In genomic region chr22:31350410-31350863, GRCh38 we compare ENCODE assay signal across 11 cellular contexts. TPM values are rescaled to one million over a fixed set of nuclear protein-coding genes. Genes with fewer than 3 reads are reported as not detected.
DNase-seq lines count a peak whose midpoint lies in the region; ATAC-seq, FAIRE-seq and TF ChIP-seq lines count a peak whose summit lies in the region.
"Had no signal": no experiment of that assay in that cellular context is flagged by ENCODE, and none has a peak within 500 bp of the region (broad histone marks: within the 10 kb centered on the region; RNA-seq: fewer than 3 reads in every experiment).

No MANE protein-coding gene starts in this region.

- TF ChIP-seq CTCF in HEK293 (tag by site-specific recombination; IDR thresholded peaks at IDR 0.05) (no peak), choroid plexus epithelial cell (conservative IDR thresholded peaks at IDR 0.05; ENCODE audit: low read depth, low read length) (no peak)

- CTCF ChIA-PET in HEK293 (lab: Yijun Ruan, JAX), result no interaction called here

- H3K27ac ChIP-seq in HEK293 (ENCODE audit: extremely low read depth, low read depth, low read length), result no peak overlapping the region
- no peak overlapping the region for H3K27ac ChIP-seq in small intestine (ENCODE audit: low read depth in 1 of 2, low read length in 1 of 2)
- H3K27ac ChIP-seq: heart right ventricle had no signal

- POLR2A ChIA-PET in HEK293 (lab: Yijun Ruan, JAX), result interaction anchor here (0.6 to 1.4 kb wide), 5 partner anchors 9 to 93 kb away, joined by 3 to 6 read pairs (median 4); partner anchors contain the start of gene DRG1

- WGBS in small intestine, 3 donors, result 23 to 56% (median 38%) methylated on average over 8 of the region's 8 CpGs

- H3K4me1 ChIP-seq in HEK293 (ENCODE audit: control insufficient read depth, insufficient read depth, low read length) (0 out of 2 replicates have a peak, but pooled peaks cover 3% of the 10 kb centered on the region), small intestine (ENCODE audit: control insufficient read depth in 2 of 2, insufficient read depth in 1 of 2, low read depth in 1 of 2, low read length in 1 of 2) (no peaks in the 10 kb centered on the region)

- H3K27me3 ChIP-seq in small intestine (ENCODE audit: control insufficient read depth in 2 of 2, insufficient read depth in 2 of 2, low read length in 2 of 2), result no peaks in the 10 kb centered on the region
- H3K27me3 ChIP-seq: dorsolateral prefrontal cortex had no signal

- peak; percentile 79 for DNase-seq in NCI-H2196 (lab: John Stamatoyannopoulos, UW; ENCODE audit: unreplicated experiment)
- peak; percentile 73 for DNase-seq in choroid plexus epithelial cell (ENCODE audit: low read depth)
- peak; percentile 29 for DNase-seq in small intestine
- no peak for DNase-seq in SKM-1 (lab: John Stamatoyannopoulos, UW; ENCODE audit: unreplicated experiment)
- DNase-seq: activated T-cell treated with anti-CD3 and anti-CD28 coated beads, Interleukin-2, amount 50 U/mL, for 4 hours; heart right ventricle; naive B cell had no signal

- H3K36me3 ChIP-seq in HEK293 (ENCODE audit: control insufficient read depth in 2 of 2, insufficient read depth in 1 of 2, low read length in 2 of 2) (no peaks in the 10 kb centered on the region), small intestine (ENCODE audit: control insufficient read depth in 2 of 2, insufficient read depth in 2 of 2, low read length in 2 of 2) (no peaks in the 10 kb centered on the region)
- H3K36me3 ChIP-seq: heart right ventricle had no signal

- no peak for FAIRE-seq in small intestine (lab: Jason Lieb, UNC)

- H3K9me3 ChIP-seq in HEK293 (ENCODE audit: control insufficient read depth, insufficient read depth, low read depth, low read length), result no peaks in the 10 kb centered on the region
- H3K9me3 ChIP-seq in small intestine (ENCODE audit: control insufficient read depth, low read depth), result no peaks in the 10 kb centered on the region
- H3K9me3 ChIP-seq: heart right ventricle had no signal

- H3K4me3 ChIP-seq in HEK293 (ENCODE audit: low read depth, low read length) (no peak overlapping the region), choroid plexus epithelial cell (ENCODE audit: low read depth, low read length) (no peak overlapping the region), small intestine (ENCODE audit: low read depth in 1 of 2, low read length in 2 of 2) (no peak overlapping the region)
- H3K4me3 ChIP-seq: dorsolateral prefrontal cortex, heart right ventricle had no signal

- ATAC-seq in HG03159 (IDR thresholded peaks at IDR 0.05; ENCODE audit: unreplicated experiment) (no peak), HG03442 (IDR thresholded peaks at IDR 0.05; ENCODE audit: unreplicated experiment) (no peak)
- ATAC-seq: activated T-cell treated with anti-CD3 and anti-CD28 coated beads, Interleukin-2, amount 50 U/mL, for 4 hours; heart right ventricle had no signal

TF ChIP-seq in HEK293, 187 proteins besides CTCF, POLR2A, EP300 and RAD21:
- TF ChIP-seq ZBTB44 (tag by site-specific recombination; IDR thresholded peaks at IDR 0.05), result peak; percentile 99
- TF ChIP-seq ZIC2 (tag by site-specific recombination; IDR thresholded peaks at IDR 0.05), result 0 out of 2 replicates have a peak, but pooled peaks have one; percentile 19
- no peak for TF ChIP-seq ZNF184 (tag by site-specific recombination; IDR thresholded peaks at IDR 0.05)
- TF ChIP-seq ZNF558 (tag by site-specific recombination; IDR thresholded peaks at IDR 0.05), result peak; percentile 56; the same call in 1 of the 2 replicates
- TF ChIP-seq TSHZ1 (tag by site-specific recombination; IDR thresholded peaks at IDR 0.05; ENCODE audit: borderline replicate concordance), result no peak
- peak; percentile 64; the same call in 1 of the 2 replicates for TF ChIP-seq REST (tag by site-specific recombination; IDR thresholded peaks at IDR 0.05)
- TF ChIP-seq KLF7 (tag by site-specific recombination; IDR thresholded peaks at IDR 0.05; ENCODE audit: borderline replicate concordance), result no peak
- no peak for TF ChIP-seq ZNF549 (tag by site-specific recombination; IDR thresholded peaks at IDR 0.05)
- no peak for TF ChIP-seq YY2 (tag by site-specific recombination; IDR thresholded peaks at IDR 0.05)
- peak; percentile 67 for TF ChIP-seq ZBTB17 (tag by site-specific recombination; IDR thresholded peaks at IDR 0.05)
- peak; percentile 63; the same call in 1 of the 2 replicates for TF ChIP-seq ZNF600 (tag by site-specific recombination; IDR thresholded peaks at IDR 0.05)
- TF ChIP-seq GFI1B (tag by site-specific recombination; IDR thresholded peaks at IDR 0.05), result no peak
- peak; percentile 94 for TF ChIP-seq ZNF664 (tag by site-specific recombination; IDR thresholded peaks at IDR 0.05)

RNA-seq across cellular contexts. Expression of gene PATZ1, which starts 4.3 kb away (rescaled TPM):
- polyA plus RNA-seq in small intestine, result 10 to 100 TPM in 1 of 3 donors, 1 to 10 TPM in 2; 4.2 to 19.9 (median 5.7) TPM

RNA-seq across cellular contexts. Expression of gene DRG1, which starts 49.0 kb away (rescaled TPM):
- polyA plus RNA-seq in small intestine, result 10 to 100 TPM; 39.2 to 45.1 (median 41.2) TPM

RNA-seq across cellular contexts. Expression of gene PIK3IP1, which starts 58.1 kb away (rescaled TPM):
- 10 to 100 TPM in 1 of 3 donors, 1 to 10 TPM in 2; 3.1 to 16.4 (median 5.7) TPM for polyA plus RNA-seq in small intestine
